Comparison of ENCODE assay signal across 8 cellular contexts in genomic region chr7:139034855-139035587, GRCh38. TPM values are rescaled to one million over a fixed set of nuclear protein-coding genes. Genes with fewer than 3 reads are reported as not detected.
DNase-seq lines count a peak whose midpoint lies in the region; ATAC-seq and TF ChIP-seq lines count a peak whose summit lies in the region.

No MANE protein-coding gene starts in this region.

- DNase-seq in CD4-positive, CD25-positive, alpha-beta regulatory T cell: peak in 1 of 3 donors; percentile 37
- DNase-seq in T-cell: peak in 10 of 34 experiments; percentile 2 to 25 (median 9)
- DNase-seq in lower leg skin (ENCODE audit: low spot score in 2 of 2): peak in 1 of 2 donors; percentile 88
- no peak for DNase-seq in GDM1 (lab: John Stamatoyannopoulos, UW)

- H3K36me3 Mint-ChIP-seq in CD4-positive, CD25-positive, alpha-beta regulatory T cell: no peaks in the 10 kb centered on the region
- no peaks in the 10 kb centered on the region for H3K36me3 Mint-ChIP-seq in T-cell
- H3K36me3 Mint-ChIP-seq in dendritic cell treated with granulocyte-macrophage colony-stimulating factor and Interleukin-4, amounts not matched to agents 40 ng/mL and 50 ng/mL, for 4 days (ENCODE audit: low read depth): peaks cover 42% of the 10 kb centered on the region
- peaks cover 26% of the 10 kb centered on the region for H3K36me3 Mint-ChIP-seq in stimulated activated naive CD8-positive, alpha-beta T cell treated with anti-CD3 and anti-CD28 coated beads, Interleukin-15, Interleukin-2, amounts not matched to agents 100 ng/mL and 50 ng/mL, for 24 hours (ENCODE audit: low read depth)

- TF ChIP-seq CTCF in lower leg skin (IDR thresholded peaks at IDR 0.05): no peak

- H3K27me3 ChIP-seq in CD4-positive, CD25-positive, alpha-beta regulatory T cell (ENCODE audit: control insufficient read depth, insufficient read depth, low read length): no peaks in the 10 kb centered on the region

- H3K9me3 ChIP-seq in CD4-positive, CD25-positive, alpha-beta regulatory T cell (ENCODE audit: control insufficient read depth in 2 of 2, low read length in 2 of 2): no peaks in the 10 kb centered on the region

- no peaks in the 10 kb centered on the region for H3K36me3 ChIP-seq in CD4-positive, CD25-positive, alpha-beta regulatory T cell (ENCODE audit: control insufficient read depth, insufficient read depth, low read length)

- no peaks in the 10 kb centered on the region for H3K9me3 Mint-ChIP-seq in CD4-positive, CD25-positive, alpha-beta regulatory T cell
- H3K9me3 Mint-ChIP-seq in T-cell: no peaks in the 10 kb centered on the region
- H3K9me3 Mint-ChIP-seq in dendritic cell treated with granulocyte-macrophage colony-stimulating factor and Interleukin-4, amounts not matched to agents 40 ng/mL and 50 ng/mL, for 4 days: no peaks in the 10 kb centered on the region
- H3K9me3 Mint-ChIP-seq in stimulated activated naive CD8-positive, alpha-beta T cell treated with anti-CD3 and anti-CD28 coated beads, Interleukin-15, Interleukin-2, amounts not matched to agents 100 ng/mL and 50 ng/mL, for 24 hours: no peaks in the 10 kb centered on the region

- peak; percentile 12 to 38 for ATAC-seq in CD4-positive, CD25-positive, alpha-beta regulatory T cell (ENCODE audit: low read depth in 2 of 2)
- ATAC-seq in GM19328 (IDR thresholded peaks at IDR 0.05; ENCODE audit: unreplicated experiment) (peak; percentile 32), HG03439 (IDR thresholded peaks at IDR 0.05; ENCODE audit: unreplicated experiment) (peak; percentile 21), T-cell (replicated peaks in 1 of 4) (peak; percentile 41 to 51 (median 45))

- H3K27ac Mint-ChIP-seq in CD4-positive, CD25-positive, alpha-beta regulatory T cell: no peak overlapping the region
- peak overlapping the region in 1 of 2 donors; percentile 22 for H3K27ac Mint-ChIP-seq in T-cell
- no peak overlapping the region for H3K27ac Mint-ChIP-seq in dendritic cell treated with granulocyte-macrophage colony-stimulating factor and Interleukin-4, amounts not matched to agents 40 ng/mL and 50 ng/mL, for 4 days
- peak overlapping the region; percentile 78 for H3K27ac Mint-ChIP-seq in stimulated activated naive CD8-positive, alpha-beta T cell treated with anti-CD3 and anti-CD28 coated beads, Interleukin-15, Interleukin-2, amounts not matched to agents 100 ng/mL and 50 ng/mL, for 24 hours

- peaks cover 20% of the 10 kb centered on the region for H3K4me1 ChIP-seq in CD4-positive, CD25-positive, alpha-beta regulatory T cell (ENCODE audit: control insufficient read depth, insufficient read depth, low read length, poor library complexity, severe bottlenecking)

- H3K27ac ChIP-seq in CD4-positive, CD25-positive, alpha-beta regulatory T cell (ENCODE audit: insufficient read depth, low read length, poor library complexity, severe bottlenecking): no peak overlapping the region

- 9 to 11% methylated on average over 33 to 37 of the region's 48 CpGs for WGBS in lower leg skin, 2 donors

- intact Hi-C loops in dendritic cell treated with granulocyte-macrophage colony-stimulating factor and Interleukin-4, amounts not matched to agents 40 ng/mL and 50 ng/mL, for 4 days (cut with micrococcal nuclease): no loop called here
- intact Hi-C loops in lower leg skin (cut with DNase I; ENCODE audit: low total_unique reads): loop anchor here (2.0 kb wide), 1 partner anchor 60 kb away; no protein-coding TSS in a partner anchor

- H3K27me3 Mint-ChIP-seq in CD4-positive, CD25-positive, alpha-beta regulatory T cell: peaks cover 5% of the 10 kb centered on the region
- H3K27me3 Mint-ChIP-seq in T-cell: no peaks in the 10 kb centered on the region
- peaks cover 18% of the 10 kb centered on the region for H3K27me3 Mint-ChIP-seq in dendritic cell treated with granulocyte-macrophage colony-stimulating factor and Interleukin-4, amounts not matched to agents 40 ng/mL and 50 ng/mL, for 4 days
- H3K27me3 Mint-ChIP-seq in stimulated activated naive CD8-positive, alpha-beta T cell treated with anti-CD3 and anti-CD28 coated beads, Interleukin-15, Interleukin-2, amounts not matched to agents 100 ng/mL and 50 ng/mL, for 24 hours: peaks cover 9% of the 10 kb centered on the region

- H3K4me3 Mint-ChIP-seq in CD4-positive, CD25-positive, alpha-beta regulatory T cell: peak overlapping the region; percentile 58 to 89 (median 83)
- peak overlapping the region; percentile 75 to 80 (median 78) for H3K4me3 Mint-ChIP-seq in T-cell
- peak overlapping the region; percentile 81 for H3K4me3 Mint-ChIP-seq in dendritic cell treated with granulocyte-macrophage colony-stimulating factor and Interleukin-4, amounts not matched to agents 40 ng/mL and 50 ng/mL, for 4 days
- H3K4me3 Mint-ChIP-seq in stimulated activated naive CD8-positive, alpha-beta T cell treated with anti-CD3 and anti-CD28 coated beads, Interleukin-15, Interleukin-2, amounts not matched to agents 100 ng/mL and 50 ng/mL, for 24 hours: peak overlapping the region; percentile 86

- TF ChIP-seq POLR2A in lower leg skin (IDR thresholded peaks at IDR 0.05): no peak

- peak overlapping the region; percentile 13 for H3K4me3 ChIP-seq in CD4-positive, CD25-positive, alpha-beta regulatory T cell (ENCODE audit: low read depth, low read length)
- peak overlapping the region; percentile 57 for H3K4me3 ChIP-seq in lower leg skin (ENCODE audit: low read depth, poor library complexity, severe bottlenecking)

- peaks cover 0 to 28% (median 13%) of the 10 kb centered on the region in 4 donors for H3K4me1 Mint-ChIP-seq in CD4-positive, CD25-positive, alpha-beta regulatory T cell
- H3K4me1 Mint-ChIP-seq in T-cell: peaks cover 19 to 23% (median 19%) of the 10 kb centered on the region in 3 donors
- H3K4me1 Mint-ChIP-seq in dendritic cell treated with granulocyte-macrophage colony-stimulating factor and Interleukin-4, amounts not matched to agents 40 ng/mL and 50 ng/mL, for 4 days (ENCODE audit: low read depth): peaks cover 33% of the 10 kb centered on the region
- H3K4me1 Mint-ChIP-seq in stimulated activated naive CD8-positive, alpha-beta T cell treated with anti-CD3 and anti-CD28 coated beads, Interleukin-15, Interleukin-2, amounts not matched to agents 100 ng/mL and 50 ng/mL, for 24 hours (ENCODE audit: low read depth): peaks cover 19% of the 10 kb centered on the region

- POLR2A ChIA-PET in T-cell (lab: Charles Lee): interaction anchor here (0.6 to 0.7 kb wide), 4 partner anchors 23 to 106 kb away, joined by 4 to 9 read pairs (median 5); no protein-coding TSS in a partner anchor

- CTCF ChIA-PET in T-cell (lab: Charles Lee): interaction anchor here (0.6 to 1.0 kb wide), 3 partner anchors 25 to 56 kb away, joined by 3 to 7 read pairs (median 6); no protein-coding TSS in a partner anchor

RNA-seq across cellular contexts. Expression of gene ZC3HAV1L, which starts 0.8 kb away (rescaled TPM):
- 1.4 TPM for total RNA-seq in CD4-positive, CD25-positive, alpha-beta regulatory T cell
- polyA plus RNA-seq in CD4-positive, CD25-positive, alpha-beta regulatory T cell: under 1 TPM in 3 of 4 donors, not detected in 1; 0.25 to 0.86 (median 0.64) TPM
- total RNA-seq in T-cell: 1 to 10 TPM; 1.2 to 7.6 (median 5.1) TPM
- total RNA-seq in lower leg skin: 10 to 100 TPM; 16.2 to 47.4 (median 30.6) TPM

RNA-seq across cellular contexts. Expression of gene KIAA1549, which starts 53.8 kb away (rescaled TPM):
- 0.10 TPM for total RNA-seq in CD4-positive, CD25-positive, alpha-beta regulatory T cell
- not detected for polyA plus RNA-seq in CD4-positive, CD25-positive, alpha-beta regulatory T cell
- total RNA-seq in T-cell: under 1 TPM; 0.05 to 0.29 (median 0.15) TPM
- total RNA-seq in lower leg skin: 1 to 10 TPM in 2 of 4 donors, under 1 TPM in 2; 0.27 to 2.8 (median 0.78) TPM
